In the genomic region with DNA sequence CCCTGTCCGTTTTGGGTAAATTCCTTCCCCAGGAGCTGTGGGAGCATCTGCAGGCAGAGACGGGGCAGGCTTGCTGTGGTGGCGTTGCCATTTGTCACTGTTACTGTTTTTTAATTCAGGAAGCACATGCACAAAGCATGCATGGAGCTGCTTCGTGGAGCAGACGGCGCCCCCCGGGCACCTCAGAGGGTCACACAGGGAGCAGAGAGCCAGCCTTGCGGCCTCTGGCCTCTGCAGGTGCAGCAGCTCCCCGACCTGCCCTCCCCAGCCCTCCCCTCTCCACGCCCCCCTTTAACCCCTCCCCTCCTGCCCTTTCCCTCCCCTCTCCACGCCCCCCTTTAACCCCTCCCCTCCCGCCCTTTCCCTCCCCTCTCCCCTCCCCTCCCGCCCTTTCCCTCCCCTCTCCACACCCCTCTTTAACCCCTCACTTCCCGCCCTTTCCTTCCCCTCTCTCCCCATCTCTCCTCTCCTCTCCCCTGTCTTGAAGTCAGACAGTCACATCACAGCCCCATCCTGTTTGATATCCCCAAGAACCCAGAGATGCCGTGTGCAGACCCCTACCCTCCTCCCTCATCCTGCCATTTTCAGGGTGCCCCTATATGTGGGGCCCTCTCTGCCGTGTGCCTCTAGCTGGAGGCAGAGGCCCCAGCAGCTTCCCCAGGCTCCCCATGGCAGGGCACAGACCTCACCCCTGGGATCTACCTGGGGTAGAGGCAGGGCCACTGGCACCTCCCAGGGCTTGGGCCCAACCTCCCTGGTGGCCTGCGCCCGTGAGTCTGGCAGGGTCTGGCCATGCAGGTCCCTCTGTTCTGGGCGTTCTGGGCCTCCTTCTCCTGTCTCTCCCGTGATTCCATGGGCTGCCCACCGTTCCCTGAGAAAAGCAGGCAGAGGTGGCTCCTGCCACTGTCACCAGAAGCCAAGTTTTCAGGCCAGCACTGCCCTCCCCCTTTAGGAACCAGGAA, we compare ENCODE assay signal across 7 cellular contexts. TPM values are rescaled to one million over a fixed set of nuclear protein-coding genes. Genes with fewer than 3 reads are reported as not detected.
DNase-seq lines count a peak whose midpoint lies in the region; ATAC-seq lines count a peak whose summit lies in the region.

No MANE protein-coding gene starts in this region.

- H3K9me3 ChIP-seq in skeletal muscle tissue (ENCODE audit: control insufficient read depth in 3 of 3, low read length in 3 of 3) = no peaks in the 10 kb centered on the region

- no peaks in the 10 kb centered on the region for H3K9me3 Mint-ChIP-seq in activated T-helper 17 cell treated with anti-CD3 and anti-CD28 coated beads, Interleukin-2, amount 50 U/mL, for 72 hours

- no peaks in the 10 kb centered on the region for H3K36me3 ChIP-seq in skeletal muscle tissue (ENCODE audit: control insufficient read depth in 3 of 3, insufficient read depth in 3 of 3, low read length in 3 of 3)

- DNase-seq in GM19238 (ENCODE audit: insufficient read length, low spot score) (peak; percentile 42), NCI-H510A treated with DMSO at 0.1 percent for 48 hours (lab: John Stamatoyannopoulos, UW) (peak; percentile 10), fibroblast of the conjunctiva (ENCODE audit: low read depth) (peak; percentile 36), NCI-H1105 treated with DMSO at 0.1 percent for 48 hours (lab: John Stamatoyannopoulos, UW) (no peak)

- peak overlapping the region; percentile 40 for H3K27ac ChIP-seq in skeletal muscle tissue (ENCODE audit: low read depth, low read length)

- peaks cover 0 to 12% (median 10%) of the 10 kb centered on the region in 3 donors for H3K27me3 ChIP-seq in skeletal muscle tissue (ENCODE audit: control insufficient read depth in 3 of 3, insufficient read depth in 3 of 3, low read length in 3 of 3)

- peaks cover 25 to 35% (median 33%) of the 10 kb centered on the region in 3 donors for H3K4me1 ChIP-seq in skeletal muscle tissue (ENCODE audit: control insufficient read depth in 3 of 3, insufficient read depth in 3 of 3, low read length in 3 of 3)

- ATAC-seq in activated T-helper 17 cell treated with anti-CD3 and anti-CD28 coated beads, Interleukin-2, amount 50 U/mL, for 72 hours (replicated peaks) = peak; percentile 22
- ATAC-seq in HG03432 (IDR thresholded peaks at IDR 0.05; ENCODE audit: unreplicated experiment) = no peak

- no peak overlapping the region for H3K27ac Mint-ChIP-seq in activated T-helper 17 cell treated with anti-CD3 and anti-CD28 coated beads, Interleukin-2, amount 50 U/mL, for 72 hours

- peak overlapping the region; percentile 21 for H3K4me3 Mint-ChIP-seq in activated T-helper 17 cell treated with anti-CD3 and anti-CD28 coated beads, Interleukin-2, amount 50 U/mL, for 72 hours

- no peaks in the 10 kb centered on the region for H3K36me3 Mint-ChIP-seq in activated T-helper 17 cell treated with anti-CD3 and anti-CD28 coated beads, Interleukin-2, amount 50 U/mL, for 72 hours (ENCODE audit: low read depth)

- H3K4me1 Mint-ChIP-seq in activated T-helper 17 cell treated with anti-CD3 and anti-CD28 coated beads, Interleukin-2, amount 50 U/mL, for 72 hours = no peaks in the 10 kb centered on the region

- peak overlapping the region in 1 of 3 donors; percentile 24 for H3K4me3 ChIP-seq in skeletal muscle tissue (ENCODE audit: low read length in 3 of 3)

- H3K27me3 Mint-ChIP-seq in activated T-helper 17 cell treated with anti-CD3 and anti-CD28 coated beads, Interleukin-2, amount 50 U/mL, for 72 hours = no peaks in the 10 kb centered on the region

- no peak overlapping the region for H3K9ac ChIP-seq in skeletal muscle tissue (ENCODE audit: low read depth in 1 of 3, low read length in 3 of 3)

RNA-seq across cellular contexts. Expression of gene UBAC1, which starts 29.6 kb away (rescaled TPM):
- 10 to 100 TPM; 37.8 to 39.8 TPM for total RNA-seq in activated T-helper 17 cell treated with anti-CD3 and anti-CD28 coated beads, Interleukin-2, amount 50 U/mL, for 72 hours
- 37.6 TPM for total RNA-seq in skeletal muscle tissue
